Comparison of ENCODE assay signal across 25 cellular contexts in genomic region chr9:3035594-3036389, GRCh38.
DNase-seq lines count a peak whose midpoint lies in the region; ATAC-seq, FAIRE-seq and TF ChIP-seq lines count a peak whose summit lies in the region.
"Had no signal": no experiment of that assay in that cellular context is flagged by ENCODE, and none has a peak within 500 bp of the region (broad histone marks: within the 10 kb centered on the region; RNA-seq: fewer than 3 reads in every experiment).

No MANE protein-coding gene starts in this region.

- no peaks in the 10 kb centered on the region for H4K20me1 ChIP-seq in K562 (replicated peaks; ENCODE audit: control insufficient read depth, insufficient read depth, low read length)

- no peak overlapping the region for H3K9ac ChIP-seq in K562 (ENCODE audit: insufficient read depth in 1 of 2, low read depth in 2 of 2, low read length in 2 of 2)

- POLR2A ChIA-PET in K562 (lab: Yijun Ruan, JAX): no interaction called here

- peak; percentile 45 for DNase-seq in DMS 273 (lab: John Stamatoyannopoulos, UW; ENCODE audit: unreplicated experiment)
- DNase-seq in DMS 273 treated with DMSO at 0.1 percent for 48 hours (lab: John Stamatoyannopoulos, UW): no peak
- peak; percentile 71 to 81 for DNase-seq in NCI-H446 (lab: John Stamatoyannopoulos, UW)
- no peak for DNase-seq in K562 (ENCODE audit: extremely low read depth in 1 of 4, low spot score in 3 of 4)
- peak; percentile 13 for DNase-seq in medulla oblongata (ENCODE audit: extremely low spot score)
- no peak for DNase-seq in activated CD4-positive, CD25-positive, alpha-beta regulatory T cell treated with anti-CD3 and anti-CD28 coated beads, Interleukin-2, amount 50 U/mL, for 72 hours
- no peak for DNase-seq in adrenal gland
- DNase-seq in stomach: no peak
- DNase-seq: activated CD4-positive, alpha-beta T cell treated with anti-CD3 and anti-CD28 coated beads, Interleukin-2, amount 10 ng/mL, durations not matched to agents 24 days and 14 days; CD4-positive, CD25-positive, alpha-beta regulatory T cell; heart left ventricle; HFFc6; KBM-7; MM.1S; NCI-H187; NCI-H2227 treated with DMSO at 0.1 percent for 48 hours; T-helper 17 cell had no signal

- no peak overlapping the region for H3K4me2 ChIP-seq in K562 (ENCODE audit: insufficient read depth, low read length)
- H3K4me2 ChIP-seq: smooth muscle cell had no signal

- no peak for FAIRE-seq in K562 (lab: Jason Lieb, UNC)
- FAIRE-seq: GM19239 had no signal

- no peaks in the 10 kb centered on the region for H3K79me2 ChIP-seq in K562 (ENCODE audit: control insufficient read depth, insufficient read depth, low read length)

- no peak for TF ChIP-seq CTCF in K562 (IDR thresholded peaks at IDR 0.05 in 2 of 3, conservative IDR thresholded peaks at IDR 0.05 in 1 of 3; ENCODE audit: insufficient read depth in 2 of 3, low read depth in 1 of 3, low read length in 3 of 3)
- no peak for TF ChIP-seq CTCF in adrenal gland (IDR thresholded peaks at IDR 0.05)
- no peak for TF ChIP-seq CTCF in stomach (IDR thresholded peaks at IDR 0.05)

- 0% methylated on average over 6 of the region's 8 CpGs for WGBS in K562 (ENCODE audit: insufficient coverage, low coverage, missing lambda C conversion rate)
- WGBS in adrenal gland, 4 donors: 76 to 85% (median 82%) methylated on average over 8 of the region's 8 CpGs
- 84 to 90% (median 87%) methylated on average over 8 of the region's 8 CpGs for WGBS in stomach, 5 donors

- intact Hi-C loops in K562 (cut with micrococcal nuclease) (no loop called here), adrenal gland (cut with DNase I) (no loop called here), stomach (cut with DNase I; ENCODE audit: low total_unique reads) (no loop called here)

- H3K4me1 ChIP-seq in K562 (replicated peaks in 1 of 2; ENCODE audit: control insufficient read depth in 2 of 2, insufficient read depth in 2 of 2, low read length in 2 of 2) (no peaks in the 10 kb centered on the region), adrenal gland (replicated peaks in 1 of 2) (no peaks in the 10 kb centered on the region), stomach (no peaks in the 10 kb centered on the region)
- H3K4me1 ChIP-seq: heart left ventricle, suprapubic skin had no signal

- H3K9me3 ChIP-seq in K562 (replicated peaks; ENCODE audit: control insufficient read depth, insufficient read depth, low read depth, low read length): no peaks in the 10 kb centered on the region
- H3K9me3 ChIP-seq in adrenal gland (replicated peaks in 1 of 3): no peaks in the 10 kb centered on the region
- H3K9me3 ChIP-seq in stomach: no peaks in the 10 kb centered on the region
- H3K9me3 ChIP-seq: heart left ventricle, neutrophil, suprapubic skin had no signal

- CTCF ChIA-PET in K562 (lab: Yijun Ruan, JAX; ENCODE audit: low intra/inter-chr PET ratio): no interaction called here

- no peaks in the 10 kb centered on the region for H3K36me3 ChIP-seq in K562 (ENCODE audit: control insufficient read depth, insufficient read depth, low read length)
- H3K36me3 ChIP-seq in adrenal gland (replicated peaks in 1 of 2): no peaks in the 10 kb centered on the region
- H3K36me3 ChIP-seq in stomach: no peaks in the 10 kb centered on the region
- H3K36me3 ChIP-seq: cardiac muscle cell, heart left ventricle, neutrophil, suprapubic skin had no signal

- no peaks in the 10 kb centered on the region for H3K9me1 ChIP-seq in K562 (ENCODE audit: control insufficient read depth, insufficient read depth, low read length)

- TF ChIP-seq POLR2A in K562 (conservative IDR thresholded peaks at IDR 0.05): no peak
- TF ChIP-seq POLR2A in adrenal gland (IDR thresholded peaks at IDR 0.05): no peak
- TF ChIP-seq POLR2A in stomach (IDR thresholded peaks at IDR 0.05): no peak

- TF ChIP-seq EP300 in K562 (IDR thresholded peaks at IDR 0.05; ENCODE audit: low read length): no peak
- TF ChIP-seq EP300 in stomach (IDR thresholded peaks at IDR 0.05): no peak

- no peak overlapping the region for H2AFZ ChIP-seq in K562 (ENCODE audit: low read depth, low read length)

- no peak for ATAC-seq in K562
- ATAC-seq: heart left ventricle; stimulated activated effector memory CD8-positive, alpha-beta T cell treated with anti-CD3 and anti-CD28 coated beads, Interleukin-12 subunit alpha, Interleukin-12 subunit beta, amount 100 ng/mL, for 72 hours; T-helper 17 cell had no signal

- H3K4me3 ChIP-seq in K562: no peak overlapping the region
- H3K4me3 ChIP-seq in adrenal gland: no peak overlapping the region
- no peak overlapping the region for H3K4me3 ChIP-seq in stomach
- H3K4me3 ChIP-seq: cardiac muscle cell, heart left ventricle, SK-N-MC, smooth muscle cell, suprapubic skin had no signal

- TF ChIP-seq RAD21 in K562 (CRISPR knock-in tag; conservative IDR thresholded peaks at IDR 0.05 in 1 of 2, IDR thresholded peaks at IDR 0.05 in 1 of 2): no peak

- no peaks in the 10 kb centered on the region for H3K27me3 ChIP-seq in K562 (ENCODE audit: control insufficient read depth in 2 of 2, insufficient read depth in 2 of 2, low read length in 2 of 2)
- H3K27me3 ChIP-seq in adrenal gland: no peaks in the 10 kb centered on the region
- H3K27me3 ChIP-seq in stomach: no peaks in the 10 kb centered on the region
- H3K27me3 ChIP-seq: cardiac muscle cell, heart left ventricle, neutrophil, suprapubic skin had no signal

- BruUV-seq in K562 (replicated peaks; lab: Mats Ljungman, UMichigan): no TSS peak

- no peak overlapping the region for H3K27ac ChIP-seq in K562 (ENCODE audit: extremely low read depth, low read depth, low read length)
- H3K27ac ChIP-seq in adrenal gland: no peak overlapping the region
- no peak overlapping the region for H3K27ac ChIP-seq in stomach
- H3K27ac ChIP-seq: 22Rv1, cardiac muscle cell, heart left ventricle, neutrophil, SK-N-MC, suprapubic skin had no signal

- in situ Hi-C loops in K562 (cut with MboI): no loop called here

TF ChIP-seq in K562, 482 proteins besides CTCF, POLR2A, EP300 and RAD21:
- TF ChIP-seq MYC (IDR thresholded peaks at IDR 0.05; ENCODE audit: low read depth, low read length) (no peak), MYC (CRISPR knock-in tag; IDR thresholded peaks at IDR 0.05; ENCODE audit: borderline replicate concordance, low read depth) (no peak), ELF2 (CRISPR knock-in tag; IDR thresholded peaks at IDR 0.05) (no peak)
- TF ChIP-seq, protein P1, sequence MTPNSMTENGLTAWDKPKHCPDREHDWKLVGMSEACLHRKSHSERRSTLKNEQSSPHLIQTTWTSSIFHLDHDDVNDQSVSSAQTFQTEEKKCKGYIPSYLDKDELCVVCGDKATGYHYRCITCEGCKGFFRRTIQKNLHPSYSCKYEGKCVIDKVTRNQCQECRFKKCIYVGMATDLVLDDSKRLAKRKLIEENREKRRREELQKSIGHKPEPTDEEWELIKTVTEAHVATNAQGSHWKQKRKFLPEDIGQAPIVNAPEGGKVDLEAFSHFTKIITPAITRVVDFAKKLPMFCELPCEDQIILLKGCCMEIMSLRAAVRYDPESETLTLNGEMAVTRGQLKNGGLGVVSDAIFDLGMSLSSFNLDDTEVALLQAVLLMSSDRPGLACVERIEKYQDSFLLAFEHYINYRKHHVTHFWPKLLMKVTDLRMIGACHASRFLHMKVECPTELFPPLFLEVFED (CRISPR knock-in tag; conservative IDR thresholded peaks at IDR 0.05): no peak
- TF ChIP-seq, protein P2, sequence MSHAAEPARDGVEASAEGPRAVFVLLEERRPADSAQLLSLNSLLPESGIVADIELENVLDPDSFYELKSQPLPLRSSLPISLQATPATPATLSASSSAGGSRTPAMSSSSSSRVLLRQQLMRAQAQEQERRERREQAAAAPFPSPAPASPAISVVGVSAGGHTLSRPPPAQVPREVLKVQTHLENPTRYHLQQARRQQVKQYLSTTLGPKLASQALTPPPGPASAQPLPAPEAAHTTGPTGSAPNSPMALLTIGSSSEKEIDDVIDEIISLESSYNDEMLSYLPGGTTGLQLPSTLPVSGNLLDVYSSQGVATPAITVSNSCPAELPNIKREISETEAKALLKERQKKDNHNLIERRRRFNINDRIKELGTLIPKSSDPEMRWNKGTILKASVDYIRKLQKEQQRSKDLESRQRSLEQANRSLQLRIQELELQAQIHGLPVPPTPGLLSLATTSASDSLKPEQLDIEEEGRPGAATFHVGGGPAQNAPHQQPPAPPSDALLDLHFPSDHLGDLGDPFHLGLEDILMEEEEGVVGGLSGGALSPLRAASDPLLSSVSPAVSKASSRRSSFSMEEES (CRISPR knock-in tag; IDR thresholded peaks at IDR 0.05): peak; percentile 23; the same call in 1 of the 2 replicates

Comparison
In these comparisons a context has a peak if more than half of its experiments do, and no peak if none do; other contexts are left out.
1. DNase-seq: peak in DMS 273 (single experiment), NCI-H446 (2 of 2) and medulla oblongata (single experiment); none in DMS 273 treated with DMSO at 0.1 percent for 48 hours (single experiment), K562 (0 of 4), activated CD4-positive, CD25-positive, alpha-beta regulatory T cell treated with anti-CD3 and anti-CD28 coated beads, Interleukin-2, amount 50 U/mL, for 72 hours (single experiment), adrenal gland (0 of 7) and stomach (single experiment).